Comparison of ENCODE assay signal across 1 cellular context in genomic region chr7:142104550-142105527, GRCh38.
A peak's percentile ranks its signal among the peaks of the same experiment; 100 is the strongest.
TF ChIP-seq lines count a peak whose summit lies in the region.

No MANE protein-coding gene starts in this region.

TF ChIP-seq in HepG2, 621 proteins besides CTCF, POLR2A, EP300 and RAD21 (continued from another document and continues in another):
- TF ChIP-seq ZNF362 (CRISPR knock-in tag; IDR thresholded peaks at IDR 0.05; ENCODE audit: borderline replicate concordance) = peak; percentile 80; the same call in 1 of the 2 replicates
- no peak for TF ChIP-seq GTF2F1 (IDR thresholded peaks at IDR 0.05; ENCODE audit: low read length)
- TF ChIP-seq NFE2L1 (CRISPR knock-in tag; IDR thresholded peaks at IDR 0.05; ENCODE audit: borderline replicate concordance) = no peak
- TF ChIP-seq IKZF4 (CRISPR knock-in tag; IDR thresholded peaks at IDR 0.05; ENCODE audit: borderline replicate concordance, low read depth, not compliant biosample characterization) = no peak
- TF ChIP-seq CHD4 (IDR thresholded peaks at IDR 0.05; ENCODE audit: borderline replicate concordance, low read length) = no peak
- TF ChIP-seq ZNF143 (CRISPR knock-in tag; IDR thresholded peaks at IDR 0.05) = no peak
- TF ChIP-seq SAFB2 (CRISPR knock-in tag; IDR thresholded peaks at IDR 0.05; ENCODE audit: borderline replicate concordance, low read depth) = no peak
- TF ChIP-seq MYPOP (CRISPR knock-in tag; IDR thresholded peaks at IDR 0.05) = no peak
- TF ChIP-seq HDAC6 (IDR thresholded peaks at IDR 0.05; ENCODE audit: low read depth, low read length) = no peak
- no peak for TF ChIP-seq MZF1 (CRISPR knock-in tag; IDR thresholded peaks at IDR 0.05; ENCODE audit: borderline replicate concordance)
- no peak for TF ChIP-seq ZSCAN29 (CRISPR knock-in tag; conservative IDR thresholded peaks at IDR 0.05)
- no peak for TF ChIP-seq ZNF891 (CRISPR knock-in tag; IDR thresholded peaks at IDR 0.05)
- no peak for TF ChIP-seq ETV6 (CRISPR knock-in tag; conservative IDR thresholded peaks at IDR 0.05)
- TF ChIP-seq CREM (IDR thresholded peaks at IDR 0.05) = peak; percentile 58; the same call in 1 of the 2 replicates
- TF ChIP-seq CREM (CRISPR knock-in tag; IDR thresholded peaks at IDR 0.05) = no peak
- TF ChIP-seq SOX5 (CRISPR knock-in tag; IDR thresholded peaks at IDR 0.05; ENCODE audit: borderline replicate concordance) = peak; percentile 89
- no peak for TF ChIP-seq ATF6 (CRISPR knock-in tag; conservative IDR thresholded peaks at IDR 0.05)
- TF ChIP-seq NCOA5 (CRISPR knock-in tag; IDR thresholded peaks at IDR 0.05) = no peak
- no peak for TF ChIP-seq PRPF4 (IDR thresholded peaks at IDR 0.05; ENCODE audit: low read depth, low read length, poor library complexity, severe bottlenecking)
- TF ChIP-seq BCLAF1 (IDR thresholded peaks at IDR 0.05) = no peak
- TF ChIP-seq HNRNPK (IDR thresholded peaks at IDR 0.05; ENCODE audit: low read depth, low read length, poor library complexity, severe bottlenecking) = no peak
- TF ChIP-seq TARDBP (CRISPR knock-in tag; IDR thresholded peaks at IDR 0.05) = no peak
- TF ChIP-seq ZNF878 (CRISPR knock-in tag; IDR thresholded peaks at IDR 0.05) = no peak
- no peak for TF ChIP-seq CCAR2 (optimal IDR thresholded peaks at IDR 0.05; ENCODE audit: low read depth, low read length)
- no peak for TF ChIP-seq ZNF619 (CRISPR knock-in tag; IDR thresholded peaks at IDR 0.05)
- TF ChIP-seq IRF1 (CRISPR knock-in tag; IDR thresholded peaks at IDR 0.05; ENCODE audit: low read depth) = no peak
- peak; percentile 58; the same call in 1 of the 2 replicates for TF ChIP-seq ZNF644 (CRISPR knock-in tag; IDR thresholded peaks at IDR 0.05; ENCODE audit: low read depth)
- no peak for TF ChIP-seq TEF (CRISPR knock-in tag; IDR thresholded peaks at IDR 0.05)
- no peak for TF ChIP-seq ZNF329 (CRISPR knock-in tag; IDR thresholded peaks at IDR 0.05; ENCODE audit: low read depth)
- TF ChIP-seq HNF4G (IDR thresholded peaks at IDR 0.05; ENCODE audit: borderline replicate concordance, low read depth, low read length) = peak; percentile 45; the same call in 1 of the 2 replicates
- TF ChIP-seq HNF4G (CRISPR knock-in tag; IDR thresholded peaks at IDR 0.05; ENCODE audit: borderline replicate concordance, low read depth) = no peak
- peak; percentile 47; the same call in 1 of the 2 replicates for TF ChIP-seq NCOR1 (IDR thresholded peaks at IDR 0.05; ENCODE audit: borderline replicate concordance, low read length)
- peak; percentile 85 for TF ChIP-seq ASH2L (IDR thresholded peaks at IDR 0.05; ENCODE audit: insufficient read length, low read depth, low read length)
- no peak for TF ChIP-seq SMAD3 (CRISPR knock-in tag; IDR thresholded peaks at IDR 0.05)
- no peak for TF ChIP-seq POLR2G (IDR thresholded peaks at IDR 0.05; ENCODE audit: low read depth, low read length)
- TF ChIP-seq ELF1 (CRISPR knock-in tag; IDR thresholded peaks at IDR 0.05) = peak; percentile 45; the same call in 1 of the 2 replicates
- no peak for TF ChIP-seq ATAD3A (CRISPR knock-in tag; IDR thresholded peaks at IDR 0.05)
- no peak for TF ChIP-seq ZSCAN9 (CRISPR knock-in tag; IDR thresholded peaks at IDR 0.05; ENCODE audit: borderline replicate concordance)
- TF ChIP-seq CENPT (CRISPR knock-in tag; IDR thresholded peaks at IDR 0.05; ENCODE audit: low read depth) = no peak
- TF ChIP-seq SETDB1 (CRISPR knock-in tag; IDR thresholded peaks at IDR 0.05; ENCODE audit: borderline replicate concordance) = no peak
- TF ChIP-seq MBD4 (IDR thresholded peaks at IDR 0.05; ENCODE audit: borderline replicate concordance, low read length) = no peak; the same call in 1 of the 2 replicates
- TF ChIP-seq ELF4 (CRISPR knock-in tag; IDR thresholded peaks at IDR 0.05; ENCODE audit: borderline replicate concordance) = no peak
- no peak for TF ChIP-seq HBP1 (CRISPR knock-in tag; IDR thresholded peaks at IDR 0.05; ENCODE audit: low read depth)
- TF ChIP-seq ZNF816 (CRISPR knock-in tag; IDR thresholded peaks at IDR 0.05; ENCODE audit: borderline replicate concordance) = no peak
- TF ChIP-seq MLLT10 (CRISPR knock-in tag; IDR thresholded peaks at IDR 0.05) = no peak
- TF ChIP-seq ZNF235 (CRISPR knock-in tag; IDR thresholded peaks at IDR 0.05; ENCODE audit: borderline replicate concordance) = no peak
- no peak for TF ChIP-seq EZH2 (conservative IDR thresholded peaks at IDR 0.05; ENCODE audit: low read depth, low read length)
- no peak for TF ChIP-seq ATF5 (CRISPR knock-in tag; IDR thresholded peaks at IDR 0.05; ENCODE audit: low read depth)
- no peak for TF ChIP-seq MTA3 (CRISPR knock-in tag; IDR thresholded peaks at IDR 0.05)
- TF ChIP-seq MAF1 (CRISPR knock-in tag; IDR thresholded peaks at IDR 0.05; ENCODE audit: borderline replicate concordance) = no peak
- no peak for TF ChIP-seq MNT (IDR thresholded peaks at IDR 0.05)
- no peak for TF ChIP-seq SNAPC5 (CRISPR knock-in tag; IDR thresholded peaks at IDR 0.05; ENCODE audit: borderline replicate concordance)
- no peak for TF ChIP-seq MIER2 (CRISPR knock-in tag; IDR thresholded peaks at IDR 0.05)
- TF ChIP-seq RNF2 (conservative IDR thresholded peaks at IDR 0.05; ENCODE audit: low read depth) = no peak
- TF ChIP-seq CEBPZ (IDR thresholded peaks at IDR 0.05; ENCODE audit: low read length) = no peak
- TF ChIP-seq SPEN (CRISPR knock-in tag; IDR thresholded peaks at IDR 0.05; ENCODE audit: low read depth) = no peak
- TF ChIP-seq ZNF850 (CRISPR knock-in tag; conservative IDR thresholded peaks at IDR 0.05) = no peak
- no peak for TF ChIP-seq ZNF530 (CRISPR knock-in tag; IDR thresholded peaks at IDR 0.05; ENCODE audit: low read depth)
